In genomic region chr11:117443269-117444186, GRCh38 we compare ENCODE assay signal across 8 cellular contexts.
DNase-seq lines count a peak whose midpoint lies in the region; ATAC-seq, FAIRE-seq and TF ChIP-seq lines count a peak whose summit lies in the region.

No MANE protein-coding gene starts in this region.

- H3K27ac ChIP-seq in WERI-Rb-1 (no peak overlapping the region), hepatocyte (no peak overlapping the region), spleen (no peak overlapping the region)

- ATAC-seq in HG03159 (IDR thresholded peaks at IDR 0.05; ENCODE audit: unreplicated experiment) = no peak

- no peak overlapping the region for H2AFZ ChIP-seq in Loucy (ENCODE audit: low read length)
- no peak overlapping the region for H2AFZ ChIP-seq in hepatocyte

- H3K9me3 ChIP-seq in Loucy (ENCODE audit: insufficient read depth, low read depth, low read length) (no peaks in the 10 kb centered on the region), WERI-Rb-1 (ENCODE audit: severe bottlenecking) (no peaks in the 10 kb centered on the region), hepatocyte (ENCODE audit: low read depth) (no peaks in the 10 kb centered on the region), spleen (no peaks in the 10 kb centered on the region)

- DNase-seq in NCI-H1436 (lab: John Stamatoyannopoulos, UW) = peak; percentile 54
- no peak for DNase-seq in NCI-H1436 treated with DMSO at 0.1 percent for 48 hours (lab: John Stamatoyannopoulos, UW)
- DNase-seq in WERI-Rb-1 = peak; percentile 86
- DNase-seq in hepatocyte (ENCODE audit: low spot score) = peak; percentile 82
- peak; percentile 74 for DNase-seq in spleen
- no peak for DNase-seq in GM19239 (ENCODE audit: insufficient read length, low spot score)

- H3K79me2 ChIP-seq in Loucy (ENCODE audit: insufficient read depth, low read length) (no peaks in the 10 kb centered on the region), hepatocyte (no peaks in the 10 kb centered on the region)

- no peaks in the 10 kb centered on the region for H3F3A ChIP-seq in Loucy (ENCODE audit: low read depth)

- TF ChIP-seq CTCF in Loucy (conservative IDR thresholded peaks at IDR 0.05; ENCODE audit: low read length) (peak; percentile 46; the same call in 1 of the 2 replicates), WERI-Rb-1 (IDR thresholded peaks at IDR 0.05; ENCODE audit: low read depth, low read length) (peak; percentile 93), hepatocyte (IDR thresholded peaks at IDR 0.05; ENCODE audit: poor library complexity) (peak; percentile 73), spleen (IDR thresholded peaks at IDR 0.05 in 8 of 11, conservative IDR thresholded peaks at IDR 0.05 in 3 of 11) (peak in 7 of 11 experiments; percentile 20 to 54 (median 25))

- no peak overlapping the region for H3K9ac ChIP-seq in Loucy (ENCODE audit: low read depth, low read length, poor library complexity, severe bottlenecking)

- H3K27me3 ChIP-seq in Loucy (ENCODE audit: insufficient read depth, low read length, poor library complexity, severe bottlenecking) (no peaks in the 10 kb centered on the region), WERI-Rb-1 (ENCODE audit: insufficient read depth, low read depth, severe bottlenecking) (no peaks in the 10 kb centered on the region), hepatocyte (peaks cover 9% of the 10 kb centered on the region), spleen (replicated peaks in 1 of 7) (peaks cover 0 to 28% (median 0%) of the 10 kb centered on the region in 7 donors)

- intact Hi-C loops in spleen (cut with DNase I; ENCODE audit: low total_unique reads) = no loop called here

- H3K9me2 ChIP-seq in Loucy (replicated peaks; ENCODE audit: low read depth, low read length) (no peaks in the 10 kb centered on the region), hepatocyte (replicated peaks; ENCODE audit: insufficient read depth) (no peaks in the 10 kb centered on the region)

- WGBS in hepatocyte (ENCODE audit: low lambda C conversion rate, missing lambda C conversion rate) = 55% methylated on average over 38 of the region's 38 CpGs
- 41 to 59% (median 56%) methylated on average over 19 to 38 of the region's 38 CpGs for WGBS in spleen, 5 donors

- H3K4me3 ChIP-seq in Loucy (ENCODE audit: low read length, poor library complexity, severe bottlenecking) (no peak overlapping the region), WERI-Rb-1 (ENCODE audit: low read depth, low read length) (no peak overlapping the region), hepatocyte (no peak overlapping the region), spleen (no peak overlapping the region)

- H4K20me1 ChIP-seq in Loucy (ENCODE audit: insufficient read depth, low read length, poor library complexity, severe bottlenecking) = no peaks in the 10 kb centered on the region
- H4K20me1 ChIP-seq in hepatocyte (ENCODE audit: insufficient read depth, poor library complexity, severe bottlenecking) = no peaks in the 10 kb centered on the region

- no peaks in the 10 kb centered on the region for H3K36me3 ChIP-seq in Loucy (ENCODE audit: insufficient read depth, low read length)
- H3K36me3 ChIP-seq in WERI-Rb-1 = no peaks in the 10 kb centered on the region
- no peaks in the 10 kb centered on the region for H3K36me3 ChIP-seq in hepatocyte (replicated peaks; ENCODE audit: insufficient read depth, low read depth)
- no peaks in the 10 kb centered on the region for H3K36me3 ChIP-seq in spleen

- H3K4me2 ChIP-seq in Loucy (ENCODE audit: low read depth, low read length, poor library complexity, severe bottlenecking) = no peak overlapping the region
- no peak overlapping the region for H3K4me2 ChIP-seq in hepatocyte

- no peak for TF ChIP-seq POLR2A in spleen (IDR thresholded peaks at IDR 0.05)

- FAIRE-seq in GM19239 (lab: Jason Lieb, UNC) = no peak

- no peaks in the 10 kb centered on the region for H3K4me1 ChIP-seq in Loucy (ENCODE audit: insufficient read depth, low read length, poor library complexity, severe bottlenecking)
- H3K4me1 ChIP-seq in hepatocyte (ENCODE audit: insufficient read depth) = peaks cover 6% of the 10 kb centered on the region
- no peaks in the 10 kb centered on the region for H3K4me1 ChIP-seq in spleen

Comparison
In these comparisons a context has a peak if more than half of its experiments do, and no peak if none do; other contexts are left out.
1. DNase-seq: peak in NCI-H1436 (single experiment), WERI-Rb-1 (single experiment), hepatocyte (single experiment) and spleen (single experiment); none in NCI-H1436 treated with DMSO at 0.1 percent for 48 hours (single experiment) and GM19239 (single experiment).
2. CTCF ChIP-seq: peak in every context shown above with its lines; median percentile 93 in WERI-Rb-1; 73 in hepatocyte; 46 in Loucy; 25 in spleen.